ENCODE assay signal across 8 cellular contexts in the genomic region with DNA sequence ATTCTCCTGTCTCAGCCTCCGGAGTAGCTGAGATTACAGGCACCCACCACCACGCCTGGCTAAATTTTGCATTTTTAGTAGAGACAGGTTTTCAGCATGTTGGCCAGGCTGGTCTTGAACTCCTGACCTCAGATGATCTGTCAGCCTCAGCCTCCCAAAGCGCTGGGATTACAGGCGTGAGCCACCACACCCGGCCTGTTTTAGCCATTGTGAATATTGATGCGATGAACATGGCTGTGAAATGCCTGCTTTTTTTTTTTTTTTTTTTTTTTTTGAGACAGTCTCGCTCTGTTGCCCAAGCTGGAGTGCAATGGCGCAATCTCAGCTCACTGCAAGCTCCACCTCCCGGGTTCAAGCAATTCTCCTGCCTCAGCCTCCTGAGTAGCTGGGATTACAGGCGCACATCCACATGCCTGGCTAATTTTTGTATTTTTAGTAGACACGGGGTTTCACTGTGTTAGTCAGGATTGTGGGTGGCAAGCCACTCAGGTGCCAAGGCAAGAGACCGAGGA. TPM values are rescaled to one million over a fixed set of nuclear protein-coding genes. Genes with fewer than 3 reads are reported as not detected.
A peak's percentile ranks its signal among the peaks of the same experiment; 100 is the strongest.
DNase-seq lines count a peak whose midpoint lies in the region; ATAC-seq, FAIRE-seq and TF ChIP-seq lines count a peak whose summit lies in the region.
"Not testable (repeated sequence)": the region's sequence is repeated elsewhere in the genome, so short reads cannot be mapped to it uniquely, and the experiment has no call there.
"Had no signal": no experiment of that assay in that cellular context is flagged by ENCODE, and none has a peak within 500 bp of the region (broad histone marks: within the 10 kb centered on the region; RNA-seq: fewer than 3 reads in every experiment).

No MANE protein-coding gene starts in this region.

- not testable (repeated sequence) for H3K9me3 ChIP-seq in left ventricle myocardium inferior (replicated peaks); HepG2 (ENCODE audit: low read length); thyroid gland

- not testable (repeated sequence) for H3K4me2 ChIP-seq in HepG2 (ENCODE audit: low read depth, low read length)

- not testable (repeated sequence) for H3K4me3 ChIP-seq in left ventricle myocardium inferior; HepG2 (replicated peaks in 1 of 3; ENCODE audit: insufficient read depth in 1 of 3, low read depth in 2 of 3, low read length in 3 of 3); thyroid gland (replicated peaks in 1 of 3)

- not testable (repeated sequence) for H4K20me1 ChIP-seq in HepG2 (ENCODE audit: insufficient read depth, low read length)

- not testable (repeated sequence) for TF ChIP-seq POLR2A in HepG2 (IDR thresholded peaks at IDR 0.05; ENCODE audit: insufficient read depth in 1 of 2, low read depth in 2 of 2, low read length in 2 of 2); thyroid gland (IDR thresholded peaks at IDR 0.05)

- not testable (repeated sequence) for H3K79me2 ChIP-seq in HepG2 (ENCODE audit: insufficient read depth, low read length)

- not testable (repeated sequence) for ATAC-seq in HepG2

- not testable (repeated sequence) for H3K27me3 ChIP-seq in left ventricle myocardium inferior (ENCODE audit: low read depth); HepG2 (ENCODE audit: control insufficient read depth in 1 of 2, insufficient read depth in 2 of 2, low read length in 2 of 2); thyroid gland

- not testable (repeated sequence) for TF ChIP-seq RAD21 in HepG2 (CRISPR knock-in tag; IDR thresholded peaks at IDR 0.05)

- not testable (repeated sequence) for FAIRE-seq in HepG2 (lab: Jason Lieb, UNC)

- POLR2A ChIA-PET in HepG2 (lab: Yijun Ruan, JAX): interaction anchor here (0.9 to 1.4 kb wide), 7 partner anchors 9 to 159 kb away, joined by 3 to 7 read pairs (median 4); a partner anchor contains a TSS

- BruUV-seq in HepG2 (replicated peaks; lab: Mats Ljungman, UMichigan): not testable (repeated sequence)

- H3K27ac ChIP-seq in left ventricle myocardium inferior (replicated peaks): peak overlapping the region; percentile 92
- not testable (repeated sequence) for H3K27ac ChIP-seq in HepG2 (ENCODE audit: extremely low read length, insufficient read depth, low read length); thyroid gland

- in situ Hi-C loops in HepG2 (cut with HindIII; ENCODE audit: extremely low pct_ligation_motif_present, low pct_unique_long_range_greater_than_20kb): not testable (repeated sequence)

- peaks cover 46% of the 10 kb centered on the region for H3K4me1 ChIP-seq in left ventricle myocardium inferior
- peaks cover 47% of the 10 kb centered on the region for H3K4me1 ChIP-seq in HepG2 (ENCODE audit: insufficient read depth, low read length)
- H3K4me1 ChIP-seq in thyroid gland: not testable (repeated sequence)

- CTCF ChIA-PET in HepG2 (lab: Yijun Ruan, JAX; ENCODE audit: low intra/inter-chr PET ratio, low total read pairs): interaction anchor here (0.9 kb wide), 1 partner anchor 118 kb away, joined by 3 read pairs; no protein-coding TSS in a partner anchor

- DNase-seq in MV-4-11 (lab: John Stamatoyannopoulos, UW) (peak; percentile 29), thyroid gland (peak; percentile 13 to 37)
- not testable (repeated sequence) for DNase-seq in left ventricle myocardium inferior; HepG2 (ENCODE audit: low spot score)

- H3K36me3 ChIP-seq in left ventricle myocardium inferior; HepG2 (replicated peaks in 1 of 2; ENCODE audit: control insufficient read depth in 1 of 2, insufficient read depth in 2 of 2, low read length in 2 of 2); thyroid gland: not testable (repeated sequence)

- TF ChIP-seq EP300 in HepG2 (IDR thresholded peaks at IDR 0.05; ENCODE audit: low read depth in 2 of 2, low read length in 2 of 2); HepG2 (CRISPR knock-in tag; IDR thresholded peaks at IDR 0.05; ENCODE audit: borderline replicate concordance): not testable (repeated sequence)

- TF ChIP-seq CTCF in left ventricle myocardium inferior (IDR thresholded peaks at IDR 0.05; ENCODE audit: borderline replicate concordance); HepG2 (CRISPR knock-in tag; IDR thresholded peaks at IDR 0.05); thyroid gland (IDR thresholded peaks at IDR 0.05): not testable (repeated sequence)

- H3K9ac ChIP-seq in HepG2 (ENCODE audit: insufficient read depth, low read depth, low read length): not testable (repeated sequence)

- intact Hi-C loops in left ventricle myocardium inferior (cut with micrococcal nuclease) (loop anchor here (5.0 kb wide), 1 partner anchor 119 kb away; no protein-coding TSS in a partner anchor), HepG2 (cut with micrococcal nuclease; ENCODE audit: unreplicated experiment) (loop anchor here (10.0 kb wide), 1 partner anchor 57 kb away; a partner anchor contains a TSS), thyroid gland (cut with DNase I) (loop anchor here (5.0 kb wide), 1 partner anchor 114 kb away; a partner anchor contains a TSS)

- not testable (repeated sequence) for H2AFZ ChIP-seq in HepG2 (ENCODE audit: low read length)

- 53% methylated on average over 12 of the region's 12 CpGs for WGBS in HepG2 (ENCODE audit: low lambda C conversion rate)
- 72 to 82% methylated on average over 12 of the region's 12 CpGs for WGBS in thyroid gland, 2 donors

RNA-seq across cellular contexts. Expression of a gene that starts 3.6 kb away (rescaled TPM):
- 130 TPM for total RNA-seq in left ventricle myocardium inferior
- 0.66 and 1.2 TPM in 2 replicates for total RNA-seq in HepG2 (2016; rRNA removed; fragmentation: Illumina TruSeq; extraction: Trizol)
- total RNA-seq in HepG2 (2016; cell fraction: cytosol; rRNA removed; fragmentation: Illumina TruSeq; extraction: Trizol; ENCODE audit: low read depth): 0.91 and 1.4 TPM in 2 replicates
- 0.65 and 0.95 TPM in 2 replicates for total RNA-seq in HepG2 (2016; cell fraction: insoluble cytoplasmic fraction; rRNA removed; fragmentation: Illumina TruSeq; extraction: Trizol)
- total RNA-seq in HepG2 (2016; cell fraction: membrane; rRNA removed; fragmentation: Illumina TruSeq; extraction: Trizol): 0.83 TPM in 2 replicates
- total RNA-seq in HepG2 (2016; cell fraction: nucleus; rRNA removed; fragmentation: Illumina TruSeq; extraction: Trizol): 0.97 and 1.4 TPM in 2 replicates
- 4.5 and 6.5 TPM in 2 replicates for polyA plus RNA-seq in HepG2 (2011; rRNA removed)
- polyA plus RNA-seq in HepG2 (2011; cell fraction: cytosol; rRNA removed): 1.9 and 3.2 TPM in 2 replicates
- 28.6 and 38.6 TPM in 2 replicates for polyA plus RNA-seq in HepG2 (2011; cell fraction: nucleus; rRNA removed)
- polyA plus RNA-seq in HepG2 (2012): 3.1 and 4.5 TPM in 2 replicates
- polyA plus RNA-seq in HepG2 (2016; cell fraction: cytosol; fragmentation: Illumina TruSeq; extraction: Trizol; ENCODE audit: low read depth): 0.95 and 1.3 TPM in 2 replicates
- 0.72 and 1.0 TPM in 2 replicates for polyA plus RNA-seq in HepG2 (2016; cell fraction: insoluble cytoplasmic fraction; fragmentation: Illumina TruSeq; extraction: Trizol; ENCODE audit: low read depth)
- polyA plus RNA-seq in HepG2 (2016; cell fraction: membrane; fragmentation: Illumina TruSeq; extraction: Trizol; ENCODE audit: low read depth): 0.70 and 0.74 TPM in 2 replicates
- 4.6 and 5.3 TPM in 2 replicates for polyA plus RNA-seq in HepG2 (2016; cell fraction: nucleus; fragmentation: Illumina TruSeq; extraction: Trizol; ENCODE audit: insufficient read depth, low read depth)
- 3.4 and 95.8 TPM in 2 replicates for polyA minus RNA-seq in HepG2 (2011; rRNA and poly(A)+ RNA removed; ENCODE audit: low replicate concordance)
- 1.5 and 1.6 TPM in 2 replicates for polyA minus RNA-seq in HepG2 (2011; cell fraction: cytosol; rRNA and poly(A)+ RNA removed)
- 1.9 and 2.3 TPM in 2 replicates for polyA minus RNA-seq in HepG2 (2011; cell fraction: nucleus; rRNA and poly(A)+ RNA removed)
- total RNA-seq in thyroid gland: 100 to 1,000 TPM; 120 to 209 (median 157) TPM

RNA-seq across cellular contexts. Expression of a gene that starts 20.8 kb away (rescaled TPM):
- total RNA-seq in left ventricle myocardium inferior: not detected
- total RNA-seq in HepG2 (2016; rRNA removed; fragmentation: Illumina TruSeq; extraction: Trizol): not detected in 2 replicates
- not detected in 2 replicates for total RNA-seq in HepG2 (2016; cell fraction: cytosol; rRNA removed; fragmentation: Illumina TruSeq; extraction: Trizol; ENCODE audit: low read depth)
- not detected in 2 replicates for total RNA-seq in HepG2 (2016; cell fraction: insoluble cytoplasmic fraction; rRNA removed; fragmentation: Illumina TruSeq; extraction: Trizol)
- not detected in 2 replicates for total RNA-seq in HepG2 (2016; cell fraction: membrane; rRNA removed; fragmentation: Illumina TruSeq; extraction: Trizol)
- 0.09 TPM in 1 of 2 replicates, not detected in the other for total RNA-seq in HepG2 (2016; cell fraction: nucleus; rRNA removed; fragmentation: Illumina TruSeq; extraction: Trizol)
- 0.05 and 0.13 TPM in 2 replicates for polyA plus RNA-seq in HepG2 (2011; rRNA removed)
- polyA plus RNA-seq in HepG2 (2011; cell fraction: cytosol; rRNA removed): 0.04 and 0.16 TPM in 2 replicates
- polyA plus RNA-seq in HepG2 (2011; cell fraction: nucleus; rRNA removed): 0.64 and 1.3 TPM in 2 replicates
- 0.32 and 0.40 TPM in 2 replicates for polyA plus RNA-seq in HepG2 (2012)
- polyA plus RNA-seq in HepG2 (2016; cell fraction: cytosol; fragmentation: Illumina TruSeq; extraction: Trizol; ENCODE audit: low read depth): not detected in 2 replicates
- not detected in 2 replicates for polyA plus RNA-seq in HepG2 (2016; cell fraction: insoluble cytoplasmic fraction; fragmentation: Illumina TruSeq; extraction: Trizol; ENCODE audit: low read depth)
- not detected in 2 replicates for polyA plus RNA-seq in HepG2 (2016; cell fraction: membrane; fragmentation: Illumina TruSeq; extraction: Trizol; ENCODE audit: low read depth)
- polyA plus RNA-seq in HepG2 (2016; cell fraction: nucleus; fragmentation: Illumina TruSeq; extraction: Trizol; ENCODE audit: insufficient read depth, low read depth): not detected in 2 replicates
- polyA minus RNA-seq in HepG2 (2011; rRNA and poly(A)+ RNA removed; ENCODE audit: low replicate concordance): 0.05 and 0.06 TPM in 2 replicates
- not detected in 2 replicates for polyA minus RNA-seq in HepG2 (2011; cell fraction: cytosol; rRNA and poly(A)+ RNA removed)
- polyA minus RNA-seq in HepG2 (2011; cell fraction: nucleus; rRNA and poly(A)+ RNA removed): 0.39 TPM in 1 of 2 replicates, not detected in the other
- not detected for total RNA-seq in thyroid gland
- total RNA-seq: CD4-positive, alpha-beta memory T cell; H4 had no signal
- polyA plus RNA-seq: CD14-positive monocyte; CD4-positive, alpha-beta memory T cell; GM23248 had no signal

RNA-seq across cellular contexts. Expression of a gene that starts 31.4 kb away (rescaled TPM):
- 20.6 TPM for total RNA-seq in left ventricle myocardium inferior
- total RNA-seq in HepG2 (2016; rRNA removed; fragmentation: Illumina TruSeq; extraction: Trizol): 19.0 and 48.9 TPM in 2 replicates
- total RNA-seq in HepG2 (2016; cell fraction: cytosol; rRNA removed; fragmentation: Illumina TruSeq; extraction: Trizol; ENCODE audit: low read depth): 9.3 and 10.3 TPM in 2 replicates
- total RNA-seq in HepG2 (2016; cell fraction: insoluble cytoplasmic fraction; rRNA removed; fragmentation: Illumina TruSeq; extraction: Trizol): 17.2 and 48.2 TPM in 2 replicates
- 17.0 and 19.9 TPM in 2 replicates for total RNA-seq in HepG2 (2016; cell fraction: membrane; rRNA removed; fragmentation: Illumina TruSeq; extraction: Trizol)
- 44.7 and 51.0 TPM in 2 replicates for total RNA-seq in HepG2 (2016; cell fraction: nucleus; rRNA removed; fragmentation: Illumina TruSeq; extraction: Trizol)
- 59.5 and 60.6 TPM in 2 replicates for polyA plus RNA-seq in HepG2 (2011; rRNA removed)
- polyA plus RNA-seq in HepG2 (2011; cell fraction: cytosol; rRNA removed): 48.6 and 64.5 TPM in 2 replicates
- 146 and 162 TPM in 2 replicates for polyA plus RNA-seq in HepG2 (2011; cell fraction: nucleus; rRNA removed)
- 30.5 and 38.6 TPM in 2 replicates for polyA plus RNA-seq in HepG2 (2012)
- polyA plus RNA-seq in HepG2 (2016; cell fraction: cytosol; fragmentation: Illumina TruSeq; extraction: Trizol; ENCODE audit: low read depth): 6.7 and 6.8 TPM in 2 replicates
- polyA plus RNA-seq in HepG2 (2016; cell fraction: insoluble cytoplasmic fraction; fragmentation: Illumina TruSeq; extraction: Trizol; ENCODE audit: low read depth): 16.2 and 18.3 TPM in 2 replicates
- 11.2 and 12.8 TPM in 2 replicates for polyA plus RNA-seq in HepG2 (2016; cell fraction: membrane; fragmentation: Illumina TruSeq; extraction: Trizol; ENCODE audit: low read depth)
- 78.7 and 83.1 TPM in 2 replicates for polyA plus RNA-seq in HepG2 (2016; cell fraction: nucleus; fragmentation: Illumina TruSeq; extraction: Trizol; ENCODE audit: insufficient read depth, low read depth)
- 71.9 and 74.1 TPM in 2 replicates for polyA minus RNA-seq in HepG2 (2011; rRNA and poly(A)+ RNA removed; ENCODE audit: low replicate concordance)
- 24.7 and 26.8 TPM in 2 replicates for polyA minus RNA-seq in HepG2 (2011; cell fraction: cytosol; rRNA and poly(A)+ RNA removed)
- 40.9 and 45.3 TPM in 2 replicates for polyA minus RNA-seq in HepG2 (2011; cell fraction: nucleus; rRNA and poly(A)+ RNA removed)
- 10 to 100 TPM; 48.2 to 73.8 (median 67.2) TPM for total RNA-seq in thyroid gland

RNA-seq across cellular contexts. Expression of a gene that starts 40.8 kb away (rescaled TPM):
- total RNA-seq in left ventricle myocardium inferior: 11.5 TPM
- 6.2 and 6.4 TPM in 2 replicates for total RNA-seq in HepG2 (2016; rRNA removed; fragmentation: Illumina TruSeq; extraction: Trizol)
- 1.7 and 1.8 TPM in 2 replicates for total RNA-seq in HepG2 (2016; cell fraction: cytosol; rRNA removed; fragmentation: Illumina TruSeq; extraction: Trizol; ENCODE audit: low read depth)
- total RNA-seq in HepG2 (2016; cell fraction: insoluble cytoplasmic fraction; rRNA removed; fragmentation: Illumina TruSeq; extraction: Trizol): 4.5 and 6.7 TPM in 2 replicates
- total RNA-seq in HepG2 (2016; cell fraction: membrane; rRNA removed; fragmentation: Illumina TruSeq; extraction: Trizol): 3.0 and 3.1 TPM in 2 replicates
- 4.9 and 5.4 TPM in 2 replicates for total RNA-seq in HepG2 (2016; cell fraction: nucleus; rRNA removed; fragmentation: Illumina TruSeq; extraction: Trizol)
- 5.4 and 6.0 TPM in 2 replicates for polyA plus RNA-seq in HepG2 (2011; rRNA removed)
- polyA plus RNA-seq in HepG2 (2011; cell fraction: cytosol; rRNA removed): 3.8 and 4.1 TPM in 2 replicates
- polyA plus RNA-seq in HepG2 (2011; cell fraction: nucleus; rRNA removed): 43.5 and 57.7 TPM in 2 replicates
- 4.9 and 5.0 TPM in 2 replicates for polyA plus RNA-seq in HepG2 (2012)
- 1.1 and 1.2 TPM in 2 replicates for polyA plus RNA-seq in HepG2 (2016; cell fraction: cytosol; fragmentation: Illumina TruSeq; extraction: Trizol; ENCODE audit: low read depth)
- polyA plus RNA-seq in HepG2 (2016; cell fraction: insoluble cytoplasmic fraction; fragmentation: Illumina TruSeq; extraction: Trizol; ENCODE audit: low read depth): 6.4 and 8.8 TPM in 2 replicates
- polyA plus RNA-seq in HepG2 (2016; cell fraction: membrane; fragmentation: Illumina TruSeq; extraction: Trizol; ENCODE audit: low read depth): 3.0 and 3.6 TPM in 2 replicates
- 22.7 and 23.1 TPM in 2 replicates for polyA plus RNA-seq in HepG2 (2016; cell fraction: nucleus; fragmentation: Illumina TruSeq; extraction: Trizol; ENCODE audit: insufficient read depth, low read depth)
- 2.2 and 5.1 TPM in 2 replicates for polyA minus RNA-seq in HepG2 (2011; rRNA and poly(A)+ RNA removed; ENCODE audit: low replicate concordance)
- polyA minus RNA-seq in HepG2 (2011; cell fraction: cytosol; rRNA and poly(A)+ RNA removed): 3.0 and 3.2 TPM in 2 replicates
- polyA minus RNA-seq in HepG2 (2011; cell fraction: nucleus; rRNA and poly(A)+ RNA removed): 5.6 and 7.1 TPM in 2 replicates
- 10 to 100 TPM in 2 of 4 donors, 1 to 10 TPM in 2; 9.3 to 15.7 (median 12.4) TPM for total RNA-seq in thyroid gland

RNA-seq across cellular contexts. Expression of a gene that starts 47.8 kb away (rescaled TPM):
- 0.25 TPM for total RNA-seq in left ventricle myocardium inferior
- total RNA-seq in HepG2 (2016; rRNA removed; fragmentation: Illumina TruSeq; extraction: Trizol): 35.9 and 42.8 TPM in 2 replicates
- 7.0 and 7.1 TPM in 2 replicates for total RNA-seq in HepG2 (2016; cell fraction: cytosol; rRNA removed; fragmentation: Illumina TruSeq; extraction: Trizol; ENCODE audit: low read depth)
- 34.9 and 42.2 TPM in 2 replicates for total RNA-seq in HepG2 (2016; cell fraction: insoluble cytoplasmic fraction; rRNA removed; fragmentation: Illumina TruSeq; extraction: Trizol)
- total RNA-seq in HepG2 (2016; cell fraction: membrane; rRNA removed; fragmentation: Illumina TruSeq; extraction: Trizol): 29.9 and 31.6 TPM in 2 replicates
- total RNA-seq in HepG2 (2016; cell fraction: nucleus; rRNA removed; fragmentation: Illumina TruSeq; extraction: Trizol): 23.7 and 28.1 TPM in 2 replicates
- polyA plus RNA-seq in HepG2 (2011; rRNA removed): 18.7 and 21.9 TPM in 2 replicates
- polyA plus RNA-seq in HepG2 (2011; cell fraction: cytosol; rRNA removed): 16.4 and 40.1 TPM in 2 replicates
- 28.3 and 52.1 TPM in 2 replicates for polyA plus RNA-seq in HepG2 (2011; cell fraction: nucleus; rRNA removed)
- 12.0 and 19.0 TPM in 2 replicates for polyA plus RNA-seq in HepG2 (2012)
- polyA plus RNA-seq in HepG2 (2016; cell fraction: cytosol; fragmentation: Illumina TruSeq; extraction: Trizol; ENCODE audit: low read depth): 6.8 and 7.6 TPM in 2 replicates
- polyA plus RNA-seq in HepG2 (2016; cell fraction: insoluble cytoplasmic fraction; fragmentation: Illumina TruSeq; extraction: Trizol; ENCODE audit: low read depth): 33.9 and 39.2 TPM in 2 replicates
- polyA plus RNA-seq in HepG2 (2016; cell fraction: membrane; fragmentation: Illumina TruSeq; extraction: Trizol; ENCODE audit: low read depth): 23.3 and 27.0 TPM in 2 replicates
- 44.9 and 46.9 TPM in 2 replicates for polyA plus RNA-seq in HepG2 (2016; cell fraction: nucleus; fragmentation: Illumina TruSeq; extraction: Trizol; ENCODE audit: insufficient read depth, low read depth)
- 38.7 and 55.4 TPM in 2 replicates for polyA minus RNA-seq in HepG2 (2011; rRNA and poly(A)+ RNA removed; ENCODE audit: low replicate concordance)
- 18.6 and 32.8 TPM in 2 replicates for polyA minus RNA-seq in HepG2 (2011; cell fraction: cytosol; rRNA and poly(A)+ RNA removed)
- 7.3 and 8.6 TPM in 2 replicates for polyA minus RNA-seq in HepG2 (2011; cell fraction: nucleus; rRNA and poly(A)+ RNA removed)
- total RNA-seq in thyroid gland: 1 to 10 TPM in 1 of 4 donors, under 1 TPM in 3; 0.27 to 1.0 (median 0.72) TPM

Comparison
In these comparisons a context has a peak if more than half of its experiments do, and no peak if none do; other contexts are left out.
1. RNA of a gene that starts 3.6 kb away (total RNA-seq): 120 to 209 TPM in thyroid gland and 130 TPM in left ventricle myocardium inferior (single experiment); 0.65 to 1.4 TPM in HepG2; every median in the first group is over 10 times any median in the second.